ENCODE assay signal across 8 cellular contexts in the genomic region with DNA sequence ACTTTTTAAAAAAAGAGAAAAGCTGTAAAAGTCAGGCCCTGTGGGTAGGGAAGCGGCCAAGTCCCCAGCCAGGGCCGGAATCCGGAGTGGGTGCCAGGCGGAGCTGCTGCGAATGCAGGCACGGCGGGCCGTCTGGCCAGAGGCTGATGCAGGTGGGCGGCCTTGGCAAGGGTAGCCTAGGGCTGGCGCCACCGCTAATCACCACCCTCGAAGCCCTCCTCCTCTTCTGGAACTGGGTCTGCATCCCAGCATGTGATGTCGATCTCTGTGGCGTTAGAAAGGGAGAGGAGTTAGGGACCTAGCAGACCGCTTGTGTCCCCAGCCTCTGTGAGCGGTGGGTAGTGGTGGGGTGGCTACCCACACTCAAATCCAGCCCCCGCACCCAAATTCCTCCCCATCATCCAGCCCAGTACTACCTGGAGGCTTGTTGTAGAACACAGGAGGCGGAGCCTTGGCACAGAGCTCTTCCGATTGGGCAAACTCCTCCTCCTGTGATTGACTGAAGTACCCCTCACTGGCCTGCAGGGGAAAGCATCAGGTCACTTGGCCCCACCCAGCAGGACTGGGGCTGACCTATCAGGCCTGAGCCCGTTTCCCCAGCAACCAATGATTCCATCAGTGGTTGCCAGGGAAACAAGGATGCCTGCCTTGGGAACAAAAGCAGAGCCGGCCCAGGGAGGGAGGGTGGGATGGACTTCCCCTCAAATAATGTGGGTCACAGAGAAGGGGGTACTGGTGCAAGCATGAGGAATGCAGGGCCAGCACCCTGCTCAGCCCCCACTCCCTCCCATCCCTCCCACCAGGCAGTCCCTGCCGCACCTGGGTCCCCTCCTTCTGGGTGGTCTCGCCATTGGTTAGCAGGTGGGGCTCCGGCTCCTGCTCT. TPM values are rescaled to one million over a fixed set of nuclear protein-coding genes. Genes with fewer than 3 reads are reported as not detected.
DNase-seq lines count a peak whose midpoint lies in the region; ATAC-seq and TF ChIP-seq lines count a peak whose summit lies in the region.

No MANE protein-coding gene starts in this region.

- CTCF ChIA-PET in SK-N-SH (lab: Yijun Ruan, JAX) = interaction anchor here (0.5 to 15.5 kb wide), 31 partner anchors 7 to 359 kb away, joined by 3 to 375 read pairs (median 4); a partner anchor contains a TSS

- H3K9ac ChIP-seq in SK-N-SH = no peak overlapping the region

- H3K4me3 ChIP-seq in ACC112 (ENCODE audit: low read depth, low read length) (no peak overlapping the region), GM12875 (ENCODE audit: low read depth, low read length) (no peak overlapping the region), SK-N-SH (ENCODE audit: low read depth in 2 of 2, low read length in 1 of 2) (no peak overlapping the region; a peak in 1 of 4 replicates)

- 59% methylated on average over 22 of the region's 24 CpGs for WGBS in SK-N-SH (ENCODE audit: low lambda C conversion rate)

- peak; percentile 67 for TF ChIP-seq CTCF in GM12875 (IDR thresholded peaks at IDR 0.05; ENCODE audit: borderline replicate concordance, insufficient read depth, low read depth, low read length)
- TF ChIP-seq CTCF in SK-N-SH (IDR thresholded peaks at IDR 0.05) = peak; percentile 50

- H3K36me3 ChIP-seq in ACC112 (ENCODE audit: insufficient read depth, low read length) (peaks cover 3% of the 10 kb centered on the region; the same call in 1 of the 2 replicates), SK-N-SH (replicated peaks in 1 of 2; ENCODE audit: control insufficient read depth in 1 of 2, insufficient read depth in 2 of 2, low read length in 1 of 2) (peaks cover 16 to 46% of the 10 kb centered on the region in 2 experiments)

- POLR2A ChIA-PET in SK-N-SH (lab: Yijun Ruan, JAX) = interaction anchor here (0.6 to 4.6 kb wide), 8 partner anchors 15 to 53 kb away, joined by 3 to 43 read pairs (median 4); a partner anchor contains a TSS

- H3K4me1 ChIP-seq in ACC112 (ENCODE audit: control insufficient read depth, insufficient read depth, low read length, unreplicated experiment) (peaks cover 16% of the 10 kb centered on the region), SK-N-SH (ENCODE audit: control insufficient read depth in 1 of 2, insufficient read depth in 2 of 2, low read depth in 1 of 2, low read length in 1 of 2) (peaks cover 12 to 71% of the 10 kb centered on the region in 2 experiments)

- no peaks in the 10 kb centered on the region for H3K79me2 ChIP-seq in ACC112 (ENCODE audit: control insufficient read depth, insufficient read depth, low read length, unreplicated experiment)
- H3K79me2 ChIP-seq in SK-N-SH (ENCODE audit: insufficient read depth) = no peaks in the 10 kb centered on the region

- H3K9me2 ChIP-seq in SK-N-SH = no peaks in the 10 kb centered on the region

- TF ChIP-seq EP300 in SK-N-SH (IDR thresholded peaks at IDR 0.05; ENCODE audit: borderline replicate concordance in 1 of 2, low read depth in 1 of 2, low read length in 1 of 2) = no peak

- H3K27ac ChIP-seq in ACC112 (ENCODE audit: low read depth, low read length) = peak overlapping the region; percentile 78
- H3K27ac ChIP-seq in SK-N-SH (ENCODE audit: low read depth in 2 of 2, low read length in 1 of 2) = peak overlapping the region; percentile 77 to 84
- H3K27ac ChIP-seq in caudate nucleus (ENCODE audit: low read depth, low read length) = peak overlapping the region; percentile 62

- no peak overlapping the region for H3K4me2 ChIP-seq in SK-N-SH

- H3K27me3 ChIP-seq in ACC112 (ENCODE audit: insufficient read depth, low read length) (no peaks in the 10 kb centered on the region), SK-N-SH (ENCODE audit: insufficient read depth) (no peaks in the 10 kb centered on the region)

- DNase-seq in NCI-H128 (lab: John Stamatoyannopoulos, UW; ENCODE audit: unreplicated experiment) = peak; percentile 44
- peak; percentile 92 for DNase-seq in SK-N-SH
- peak in 56 of 61 donors; percentile 22 to 99 (median 67) for DNase-seq in caudate nucleus (lab: John Stamatoyannopoulos, UW)
- DNase-seq in islet precursor cell = peak; percentile 98
- peak; percentile 54 to 60 for DNase-seq in stimulated activated CD4-positive, alpha-beta T cell treated with anti-CD3 and anti-CD28 coated beads, Interleukin-15, amount 100 ng/mL, for 48 hours (ENCODE audit: low read depth in 2 of 2)

- H3K9me3 ChIP-seq in SK-N-SH = no peaks in the 10 kb centered on the region

- H2AFZ ChIP-seq in ACC112 (ENCODE audit: low read length, unreplicated experiment) (no peak overlapping the region), SK-N-SH (ENCODE audit: low read depth) (no peak overlapping the region)

- TF ChIP-seq RAD21 in SK-N-SH (IDR thresholded peaks at IDR 0.05; ENCODE audit: low read length) = no peak

- peak; percentile 46 for ATAC-seq in HG02870 (IDR thresholded peaks at IDR 0.05; ENCODE audit: unreplicated experiment)

- peaks cover 68% of the 10 kb centered on the region for H4K20me1 ChIP-seq in SK-N-SH (ENCODE audit: insufficient read depth)

- peaks cover 41% of the 10 kb centered on the region for H3F3A ChIP-seq in SK-N-SH (replicated peaks; ENCODE audit: insufficient read depth)

TF ChIP-seq in SK-N-SH, 30 proteins besides CTCF, POLR2A, EP300 and RAD21 (continues in another document):
- TF ChIP-seq RCOR1 (IDR thresholded peaks at IDR 0.05; ENCODE audit: low read length) (peak; percentile 49), JUND (IDR thresholded peaks at IDR 0.05) (no peak), EZH2phosphoT487 (IDR thresholded peaks at IDR 0.05; ENCODE audit: borderline replicate concordance, low read depth) (no peak), MXI1 (IDR thresholded peaks at IDR 0.05; ENCODE audit: low read depth, low read length) (peak; percentile 90), POLR2AphosphoS5 (IDR thresholded peaks at IDR 0.05; ENCODE audit: low read depth, low read length) (0 out of 2 replicates have a peak, but pooled peaks have one; percentile 30), RFX5 (IDR thresholded peaks at IDR 0.05; ENCODE audit: low read length) (peak; percentile 98), ELF1 (IDR thresholded peaks at IDR 0.05) (no peak), NRF1 (IDR thresholded peaks at IDR 0.05; ENCODE audit: low read depth, low read length) (no peak)
- TF ChIP-seq, protein P1, sequence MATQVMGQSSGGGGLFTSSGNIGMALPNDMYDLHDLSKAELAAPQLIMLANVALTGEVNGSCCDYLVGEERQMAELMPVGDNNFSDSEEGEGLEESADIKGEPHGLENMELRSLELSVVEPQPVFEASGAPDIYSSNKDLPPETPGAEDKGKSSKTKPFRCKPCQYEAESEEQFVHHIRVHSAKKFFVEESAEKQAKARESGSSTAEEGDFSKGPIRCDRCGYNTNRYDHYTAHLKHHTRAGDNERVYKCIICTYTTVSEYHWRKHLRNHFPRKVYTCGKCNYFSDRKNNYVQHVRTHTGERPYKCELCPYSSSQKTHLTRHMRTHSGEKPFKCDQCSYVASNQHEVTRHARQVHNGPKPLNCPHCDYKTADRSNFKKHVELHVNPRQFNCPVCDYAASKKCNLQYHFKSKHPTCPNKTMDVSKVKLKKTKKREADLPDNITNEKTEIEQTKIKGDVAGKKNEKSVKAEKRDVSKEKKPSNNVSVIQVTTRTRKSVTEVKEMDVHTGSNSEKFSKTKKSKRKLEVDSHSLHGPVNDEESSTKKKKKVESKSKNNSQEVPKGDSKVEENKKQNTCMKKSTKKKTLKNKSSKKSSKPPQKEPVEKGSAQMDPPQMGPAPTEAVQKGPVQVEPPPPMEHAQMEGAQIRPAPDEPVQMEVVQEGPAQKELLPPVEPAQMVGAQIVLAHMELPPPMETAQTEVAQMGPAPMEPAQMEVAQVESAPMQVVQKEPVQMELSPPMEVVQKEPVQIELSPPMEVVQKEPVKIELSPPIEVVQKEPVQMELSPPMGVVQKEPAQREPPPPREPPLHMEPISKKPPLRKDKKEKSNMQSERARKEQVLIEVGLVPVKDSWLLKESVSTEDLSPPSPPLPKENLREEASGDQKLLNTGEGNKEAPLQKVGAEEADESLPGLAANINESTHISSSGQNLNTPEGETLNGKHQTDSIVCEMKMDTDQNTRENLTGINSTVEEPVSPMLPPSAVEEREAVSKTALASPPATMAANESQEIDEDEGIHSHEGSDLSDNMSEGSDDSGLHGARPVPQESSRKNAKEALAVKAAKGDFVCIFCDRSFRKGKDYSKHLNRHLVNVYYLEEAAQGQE (IDR thresholded peaks at IDR 0.05; ENCODE audit: low read depth, low read length) = no peak
- TF ChIP-seq, protein P2, sequence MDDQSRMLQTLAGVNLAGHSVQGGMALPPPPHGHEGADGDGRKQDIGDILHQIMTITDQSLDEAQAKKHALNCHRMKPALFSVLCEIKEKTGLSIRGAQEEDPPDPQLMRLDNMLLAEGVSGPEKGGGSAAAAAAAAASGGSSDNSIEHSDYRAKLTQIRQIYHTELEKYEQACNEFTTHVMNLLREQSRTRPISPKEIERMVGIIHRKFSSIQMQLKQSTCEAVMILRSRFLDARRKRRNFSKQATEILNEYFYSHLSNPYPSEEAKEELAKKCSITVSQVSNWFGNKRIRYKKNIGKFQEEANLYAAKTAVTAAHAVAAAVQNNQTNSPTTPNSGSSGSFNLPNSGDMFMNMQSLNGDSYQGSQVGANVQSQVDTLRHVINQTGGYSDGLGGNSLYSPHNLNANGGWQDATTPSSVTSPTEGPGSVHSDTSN (IDR thresholded peaks at IDR 0.05) = peak; percentile 88
- TF ChIP-seq, protein P3, sequence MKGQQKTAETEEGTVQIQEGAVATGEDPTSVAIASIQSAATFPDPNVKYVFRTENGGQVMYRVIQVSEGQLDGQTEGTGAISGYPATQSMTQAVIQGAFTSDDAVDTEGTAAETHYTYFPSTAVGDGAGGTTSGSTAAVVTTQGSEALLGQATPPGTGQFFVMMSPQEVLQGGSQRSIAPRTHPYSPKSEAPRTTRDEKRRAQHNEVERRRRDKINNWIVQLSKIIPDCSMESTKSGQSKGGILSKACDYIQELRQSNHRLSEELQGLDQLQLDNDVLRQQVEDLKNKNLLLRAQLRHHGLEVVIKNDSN (IDR thresholded peaks at IDR 0.05; ENCODE audit: borderline replicate concordance, low read depth) = no peak

RNA-seq across cellular contexts. Expression of a gene that starts 10.9 kb away (rescaled TPM):
- polyA plus RNA-seq in SK-N-SH (2012; rRNA removed) = 12.5 and 17.1 TPM in 2 replicates
- polyA plus RNA-seq in SK-N-SH (2012; cell fraction: cytosol; rRNA removed) = 12.6 and 23.0 TPM in 2 replicates
- 29.5 and 41.3 TPM in 2 replicates for polyA plus RNA-seq in SK-N-SH (2012; cell fraction: nucleus; rRNA removed)

RNA-seq across cellular contexts. Expression of a gene that starts 16.0 kb away (rescaled TPM):
- 176 and 244 TPM in 2 replicates for polyA plus RNA-seq in SK-N-SH (2012; rRNA removed)
- polyA plus RNA-seq in SK-N-SH (2012; cell fraction: cytosol; rRNA removed) = 109 and 114 TPM in 2 replicates
- 1,021 and 1,050 TPM in 2 replicates for polyA plus RNA-seq in SK-N-SH (2012; cell fraction: nucleus; rRNA removed)

RNA-seq across cellular contexts. Expression of a gene that starts 31.0 kb away (rescaled TPM):
- polyA plus RNA-seq in SK-N-SH (2012; rRNA removed) = 35.9 and 39.5 TPM in 2 replicates
- polyA plus RNA-seq in SK-N-SH (2012; cell fraction: cytosol; rRNA removed) = 28.3 and 36.2 TPM in 2 replicates
- 28.0 and 30.6 TPM in 2 replicates for polyA plus RNA-seq in SK-N-SH (2012; cell fraction: nucleus; rRNA removed)

RNA-seq across cellular contexts. Expression of a gene that starts 39.9 kb away (rescaled TPM):
- polyA plus RNA-seq in SK-N-SH (2012; rRNA removed) = 183 and 206 TPM in 2 replicates
- 60.8 and 101 TPM in 2 replicates for polyA plus RNA-seq in SK-N-SH (2012; cell fraction: cytosol; rRNA removed)
- 702 and 826 TPM in 2 replicates for polyA plus RNA-seq in SK-N-SH (2012; cell fraction: nucleus; rRNA removed)

RNA-seq across cellular contexts. Expression of a gene that starts 48.1 kb away (rescaled TPM):
- 3.8 and 4.3 TPM in 2 replicates for polyA plus RNA-seq in SK-N-SH (2012; rRNA removed)
- 1.2 and 3.0 TPM in 2 replicates for polyA plus RNA-seq in SK-N-SH (2012; cell fraction: cytosol; rRNA removed)
- polyA plus RNA-seq in SK-N-SH (2012; cell fraction: nucleus; rRNA removed) = 8.5 and 16.3 TPM in 2 replicates

Comparison
In these comparisons a context has a peak if more than half of its experiments do, and no peak if none do; other contexts are left out.
1. DNase-seq: peak in every context shown above with its lines; median percentile 98 in islet precursor cell; 92 in SK-N-SH; 67 in caudate nucleus; 57 in stimulated activated CD4-positive, alpha-beta T cell treated with anti-CD3 and anti-CD28 coated beads, Interleukin-15, amount 100 ng/mL, for 48 hours; 44 in NCI-H128.